In genomic region chr1:44808938-44809917, GRCh38 we compare ENCODE assay signal across 8 cellular contexts. TPM values are rescaled to one million over a fixed set of nuclear protein-coding genes. Genes with fewer than 3 reads are reported as not detected.
DNase-seq lines count a peak whose midpoint lies in the region; ATAC-seq lines count a peak whose summit lies in the region.

No MANE protein-coding gene starts in this region.

- H3K4me1 ChIP-seq in duodenal mucosa (ENCODE audit: control insufficient read depth in 1 of 2, insufficient read depth in 2 of 2, low read length in 2 of 2) (peaks cover 64% of the 10 kb centered on the region in 2 donors), muscle layer of colon (ENCODE audit: insufficient read depth, low read length) (peaks cover 47% of the 10 kb centered on the region)

- H3K36me3 ChIP-seq in duodenal mucosa (ENCODE audit: control insufficient read depth in 1 of 2, insufficient read depth in 2 of 2, low read length in 2 of 2) (peaks cover 6 to 17% of the 10 kb centered on the region in 2 donors), muscle layer of colon (ENCODE audit: insufficient read depth, low read length) (peaks cover 9% of the 10 kb centered on the region)

- H3K9me3 ChIP-seq in duodenal mucosa (ENCODE audit: control insufficient read depth in 1 of 2, low read length in 2 of 2) (no peaks in the 10 kb centered on the region), muscle layer of colon (ENCODE audit: low read length) (no peaks in the 10 kb centered on the region)

- H3K4me1 Mint-ChIP-seq in activated CD4-positive, alpha-beta T cell treated with anti-CD3 and anti-CD28 coated beads, Interleukin-2, amount 10 ng/mL, durations not matched to agents 24 days and 14 days = peaks cover 77% of the 10 kb centered on the region
- peaks cover 62 to 93% of the 10 kb centered on the region in 2 donors for H3K4me1 Mint-ChIP-seq in stimulated activated naive B cell treated with anti-CD40 and anti-IgM and Interleukin-4, amounts not matched to agents 10 μg/mL and 1 μg/mL and 100 μg/mL, for 72 hours

- intact Hi-C loops in activated CD4-positive, alpha-beta T cell treated with anti-CD3 and anti-CD28 coated beads, Interleukin-2, amount 10 ng/mL, durations not matched to agents 24 days and 14 days (cut with micrococcal nuclease) = loop anchor here (1.0 to 10.0 kb wide), 5 partner anchors 8 to 993 kb away; partner anchors contain the start of genes MAST2, NASP and TESK2

- DNase-seq in AG08395 (ENCODE audit: low spot score) (peak; percentile 43), HuH-7 (ENCODE audit: low spot score) (peak; percentile 52), retina (no peak)
- peak; percentile 96 for DNase-seq in activated CD4-positive, alpha-beta T cell treated with anti-CD3 and anti-CD28 coated beads, Interleukin-2, amount 10 ng/mL, durations not matched to agents 24 days and 14 days
- peak; percentile 84 for DNase-seq in stimulated activated naive B cell treated with anti-CD40 and anti-IgM and Interleukin-4, amounts not matched to agents 10 μg/mL and 1 μg/mL and 100 μg/mL, for 72 hours

- H3K9me3 Mint-ChIP-seq in activated CD4-positive, alpha-beta T cell treated with anti-CD3 and anti-CD28 coated beads, Interleukin-2, amount 10 ng/mL, durations not matched to agents 24 days and 14 days = no peaks in the 10 kb centered on the region
- no peaks in the 10 kb centered on the region for H3K9me3 Mint-ChIP-seq in stimulated activated naive B cell treated with anti-CD40 and anti-IgM and Interleukin-4, amounts not matched to agents 10 μg/mL and 1 μg/mL and 100 μg/mL, for 72 hours

- H3K4me3 Mint-ChIP-seq in activated CD4-positive, alpha-beta T cell treated with anti-CD3 and anti-CD28 coated beads, Interleukin-2, amount 10 ng/mL, durations not matched to agents 24 days and 14 days = peak overlapping the region; percentile 81
- H3K4me3 Mint-ChIP-seq in stimulated activated naive B cell treated with anti-CD40 and anti-IgM and Interleukin-4, amounts not matched to agents 10 μg/mL and 1 μg/mL and 100 μg/mL, for 72 hours = peak overlapping the region; percentile 39 to 68

- peak; percentile 46 for ATAC-seq in GM19463 (IDR thresholded peaks at IDR 0.05; ENCODE audit: unreplicated experiment)
- ATAC-seq in stimulated activated naive B cell treated with anti-CD40 and anti-IgM and Interleukin-4, amounts not matched to agents 10 μg/mL and 1 μg/mL and 100 μg/mL, for 72 hours (replicated peaks) = peak; percentile 51 to 62

- H3K9ac ChIP-seq in duodenal mucosa (ENCODE audit: low read depth in 1 of 2, low read length in 2 of 2) (peak overlapping the region; percentile 55 to 71), muscle layer of colon (ENCODE audit: low read length) (peak overlapping the region; percentile 18)

- peak overlapping the region; percentile 40 to 51 for H3K4me3 ChIP-seq in duodenal mucosa (ENCODE audit: low read depth in 1 of 2, low read length in 2 of 2)
- peak overlapping the region in 1 of 2 donors; percentile 46 for H3K4me3 ChIP-seq in muscle layer of colon (ENCODE audit: low read depth in 1 of 2, low read length in 2 of 2)

- H3K36me3 Mint-ChIP-seq in activated CD4-positive, alpha-beta T cell treated with anti-CD3 and anti-CD28 coated beads, Interleukin-2, amount 10 ng/mL, durations not matched to agents 24 days and 14 days (ENCODE audit: low read depth) = peaks cover 72% of the 10 kb centered on the region
- H3K36me3 Mint-ChIP-seq in stimulated activated naive B cell treated with anti-CD40 and anti-IgM and Interleukin-4, amounts not matched to agents 10 μg/mL and 1 μg/mL and 100 μg/mL, for 72 hours = peaks cover 24 to 49% of the 10 kb centered on the region in 2 donors

- peak overlapping the region; percentile 97 for H3K27ac ChIP-seq in duodenal mucosa (ENCODE audit: low read depth, low read length)
- H3K27ac ChIP-seq in muscle layer of colon (ENCODE audit: low read depth, low read length) = peak overlapping the region; percentile 99

- H3K27me3 Mint-ChIP-seq in activated CD4-positive, alpha-beta T cell treated with anti-CD3 and anti-CD28 coated beads, Interleukin-2, amount 10 ng/mL, durations not matched to agents 24 days and 14 days = peaks cover 2% of the 10 kb centered on the region
- H3K27me3 Mint-ChIP-seq in stimulated activated naive B cell treated with anti-CD40 and anti-IgM and Interleukin-4, amounts not matched to agents 10 μg/mL and 1 μg/mL and 100 μg/mL, for 72 hours = no peaks in the 10 kb centered on the region

- peak overlapping the region; percentile 99 for H3K27ac Mint-ChIP-seq in activated CD4-positive, alpha-beta T cell treated with anti-CD3 and anti-CD28 coated beads, Interleukin-2, amount 10 ng/mL, durations not matched to agents 24 days and 14 days
- H3K27ac Mint-ChIP-seq in stimulated activated naive B cell treated with anti-CD40 and anti-IgM and Interleukin-4, amounts not matched to agents 10 μg/mL and 1 μg/mL and 100 μg/mL, for 72 hours = peak overlapping the region; percentile 99

- H3K27me3 ChIP-seq in duodenal mucosa (ENCODE audit: control insufficient read depth in 1 of 2, insufficient read depth in 2 of 2, low read length in 2 of 2) (no peaks in the 10 kb centered on the region), muscle layer of colon (ENCODE audit: control insufficient read depth in 1 of 2, insufficient read depth in 2 of 2, low read length in 2 of 2) (no peaks in the 10 kb centered on the region)

RNA-seq across cellular contexts. Expression of gene BTBD19, which starts 0.9 kb away (rescaled TPM):
- 22.2 and 22.7 TPM in 2 replicates for total RNA-seq in activated CD4-positive, alpha-beta T cell treated with anti-CD3 and anti-CD28 coated beads, Interleukin-2, amount 10 ng/mL, durations not matched to agents 24 days and 14 days

RNA-seq across cellular contexts. Expression of gene DYNLT4, which starts 2.1 kb away (rescaled TPM):
- 0.28 TPM in 1 of 2 replicates, not detected in the other for total RNA-seq in activated CD4-positive, alpha-beta T cell treated with anti-CD3 and anti-CD28 coated beads, Interleukin-2, amount 10 ng/mL, durations not matched to agents 24 days and 14 days

RNA-seq across cellular contexts. Expression of gene PLK3, which starts 9.1 kb away (rescaled TPM):
- 190 and 205 TPM in 2 replicates for total RNA-seq in activated CD4-positive, alpha-beta T cell treated with anti-CD3 and anti-CD28 coated beads, Interleukin-2, amount 10 ng/mL, durations not matched to agents 24 days and 14 days

RNA-seq across cellular contexts. Expression of gene BEST4, which starts 21.3 kb away (rescaled TPM):
- 0.77 and 0.83 TPM in 2 replicates for total RNA-seq in activated CD4-positive, alpha-beta T cell treated with anti-CD3 and anti-CD28 coated beads, Interleukin-2, amount 10 ng/mL, durations not matched to agents 24 days and 14 days

RNA-seq across cellular contexts. Expression of gene PTCH2, which starts 33.8 kb away (rescaled TPM):
- 0.78 and 1.0 TPM in 2 replicates for total RNA-seq in activated CD4-positive, alpha-beta T cell treated with anti-CD3 and anti-CD28 coated beads, Interleukin-2, amount 10 ng/mL, durations not matched to agents 24 days and 14 days
